11 cellular contexts compared by ENCODE assay signal in the genomic region with DNA sequence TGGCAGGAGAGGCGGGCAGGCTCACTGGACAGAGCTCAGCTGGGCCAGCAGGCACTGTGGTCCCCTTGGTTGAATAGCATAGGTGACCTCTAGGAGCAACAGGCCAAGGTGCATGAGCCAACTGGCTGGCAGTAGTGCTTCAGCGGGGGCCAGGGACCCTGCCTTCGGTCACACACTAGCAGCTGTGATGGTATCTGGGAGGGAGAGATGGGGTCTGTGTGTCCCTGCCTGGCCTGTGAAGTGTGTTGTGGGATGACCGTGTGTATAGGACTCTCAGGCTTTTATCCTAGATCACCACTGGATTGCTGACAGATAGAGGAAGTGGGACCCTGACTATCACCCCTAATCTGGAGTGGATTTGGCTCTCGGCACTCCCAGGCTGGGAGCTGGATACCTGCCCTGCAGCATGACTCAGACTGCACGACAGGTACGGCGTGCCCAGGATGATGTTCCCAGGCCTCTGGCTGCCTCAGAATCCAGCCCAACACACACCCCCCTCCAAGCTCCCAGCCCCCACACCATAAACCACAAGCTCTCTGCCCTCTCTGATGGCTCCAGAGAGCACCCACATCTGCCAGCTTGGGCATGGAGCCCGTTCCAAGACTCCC.
"Had no signal": no experiment of that assay in that cellular context is flagged by ENCODE, and none has a peak within 500 bp of the region (broad histone marks: within the 10 kb centered on the region; RNA-seq: fewer than 3 reads in every experiment).

No MANE protein-coding gene starts in this region.

- ATAC-seq: left colon; mucosa of descending colon; natural killer cell; stimulated activated effector memory CD8-positive, alpha-beta T cell treated with anti-CD3 and anti-CD28 coated beads, Interleukin-12 subunit alpha, Interleukin-12 subunit beta, amount 100 ng/mL, for 72 hours; T-helper 17 cell had no signal

- H3K27ac Mint-ChIP-seq: activated T-cell treated with anti-CD3 and anti-CD28 coated beads, Interleukin-2, amount 50 U/mL, for 72 hours; dendritic cell treated with granulocyte-macrophage colony-stimulating factor and Interleukin-4, amounts not matched to agents 40 ng/mL and 50 ng/mL, for 4 days; T-helper 17 cell had no signal

- H3K27me3 Mint-ChIP-seq: dendritic cell treated with granulocyte-macrophage colony-stimulating factor and Interleukin-4, amounts not matched to agents 40 ng/mL and 50 ng/mL, for 4 days; T-helper 17 cell had no signal

- DNase-seq: activated naive CD4-positive, alpha-beta T cell treated with Interleukin-2 at 50 U/mL for 16 hours; activated T-cell treated with anti-CD3 and anti-CD28 coated beads, Interleukin-2, amount 50 U/mL, for 72 hours; central memory CD4-positive, alpha-beta T cell; left colon; mucosa of descending colon; natural killer cell; SK-N-SH; small intestine; T-helper 17 cell had no signal

- H3K4me3 Mint-ChIP-seq: activated T-cell treated with anti-CD3 and anti-CD28 coated beads, Interleukin-2, amount 50 U/mL, for 72 hours; dendritic cell treated with granulocyte-macrophage colony-stimulating factor and Interleukin-4, amounts not matched to agents 40 ng/mL and 50 ng/mL, for 4 days; natural killer cell; stimulated activated effector memory CD8-positive, alpha-beta T cell treated with anti-CD3 and anti-CD28 coated beads, Interleukin-12 subunit alpha, Interleukin-12 subunit beta, amount 100 ng/mL, for 72 hours; T-helper 17 cell had no signal

- H3K9me3 Mint-ChIP-seq: activated T-cell treated with anti-CD3 and anti-CD28 coated beads, Interleukin-2, amount 50 U/mL, for 72 hours; dendritic cell treated with granulocyte-macrophage colony-stimulating factor and Interleukin-4, amounts not matched to agents 40 ng/mL and 50 ng/mL, for 4 days; natural killer cell; stimulated activated effector memory CD8-positive, alpha-beta T cell treated with anti-CD3 and anti-CD28 coated beads, Interleukin-12 subunit alpha, Interleukin-12 subunit beta, amount 100 ng/mL, for 72 hours had no signal
